ENCODE assay signal across 17 cellular contexts in genomic region chr3:38170722-38171121, GRCh38.
"Had no signal": no experiment of that assay in that cellular context is flagged by ENCODE, and none has a peak within 500 bp of the region (broad histone marks: within the 10 kb centered on the region; RNA-seq: fewer than 3 reads in every experiment).

No MANE protein-coding gene starts in this region.

- H3K4me3 Mint-ChIP-seq: activated naive CD4-positive, alpha-beta T cell treated with anti-CD3 and anti-CD28 coated beads, Interleukin-2, amount 10 ng/mL, durations not matched to agents 7 days and 5 days; stimulated activated memory B cell treated with anti-CD40 and anti-IgM and Interleukin-4, amounts not matched to agents 10 μg/mL and 1 μg/mL and 100 μg/mL, for 72 hours had no signal

- H3K36me3 Mint-ChIP-seq: stimulated activated memory B cell treated with anti-CD40 and anti-IgM and Interleukin-4, amounts not matched to agents 10 μg/mL and 1 μg/mL and 100 μg/mL, for 72 hours had no signal

- H3K4me3 ChIP-seq: sigmoid colon, thyroid gland had no signal

- ATAC-seq: foreskin keratinocyte; stimulated activated memory B cell treated with anti-CD40 and anti-IgM and Interleukin-4, amounts not matched to agents 10 μg/mL and 1 μg/mL and 100 μg/mL, for 72 hours had no signal

- H3K27ac ChIP-seq: parathyroid adenoma, sigmoid colon, thyroid gland had no signal

- H3K9me3 Mint-ChIP-seq: activated naive CD4-positive, alpha-beta T cell treated with anti-CD3 and anti-CD28 coated beads, Interleukin-2, amount 10 ng/mL, durations not matched to agents 7 days and 5 days; stimulated activated memory B cell treated with anti-CD40 and anti-IgM and Interleukin-4, amounts not matched to agents 10 μg/mL and 1 μg/mL and 100 μg/mL, for 72 hours had no signal

- H3K27ac Mint-ChIP-seq: activated naive CD4-positive, alpha-beta T cell treated with anti-CD3 and anti-CD28 coated beads, Interleukin-2, amount 10 ng/mL, durations not matched to agents 7 days and 5 days; stimulated activated memory B cell treated with anti-CD40 and anti-IgM and Interleukin-4, amounts not matched to agents 10 μg/mL and 1 μg/mL and 100 μg/mL, for 72 hours had no signal

- H3K27me3 ChIP-seq: foreskin keratinocyte, sigmoid colon, thyroid gland had no signal

- H3K36me3 ChIP-seq: sigmoid colon, thyroid gland had no signal

- DNase-seq: activated CD4-positive, alpha-beta T cell treated with anti-CD3 and anti-CD28 coated beads, Interleukin-2, amount 50 U/mL, for 4 hours; activated CD4-positive, CD25-positive, alpha-beta regulatory T cell treated with anti-CD3 and anti-CD28 coated beads, Interleukin-2, amount 50 U/mL, for 72 hours; activated naive CD4-positive, alpha-beta T cell treated with anti-CD3 and anti-CD28 coated beads, Interleukin-2, amount 10 ng/mL, durations not matched to agents 7 days and 5 days; activated T-cell treated with anti-CD3 and anti-CD28 coated beads for 4 hours; central memory CD4-positive, alpha-beta T cell; cortex of kidney; effector CD8-positive, alpha-beta T cell; foreskin keratinocyte; head of caudate nucleus; sigmoid colon; stimulated activated CD4-positive, alpha-beta T cell treated with anti-CD3 and anti-CD28 coated beads, Interleukin-12 subunit alpha, Interleukin-12 subunit beta, amount 100 ng/mL, for 4 hours; T-helper 9 cell; thyroid gland had no signal

- H3K9me3 ChIP-seq: sigmoid colon, thyroid gland had no signal

- FAIRE-seq: endothelial cell of umbilical vein, urothelium cell line had no signal

- H2AFZ ChIP-seq: parathyroid adenoma had no signal

- H3K27me3 Mint-ChIP-seq: activated naive CD4-positive, alpha-beta T cell treated with anti-CD3 and anti-CD28 coated beads, Interleukin-2, amount 10 ng/mL, durations not matched to agents 7 days and 5 days; stimulated activated memory B cell treated with anti-CD40 and anti-IgM and Interleukin-4, amounts not matched to agents 10 μg/mL and 1 μg/mL and 100 μg/mL, for 72 hours had no signal

- H3K9ac ChIP-seq: parathyroid adenoma had no signal
